ENCODE assay signal across 8 cellular contexts in genomic region chr16:56932588-56933265, GRCh38. TPM values are rescaled to one million over a fixed set of nuclear protein-coding genes. Genes with fewer than 3 reads are reported as not detected.
DNase-seq lines count a peak whose midpoint lies in the region; ATAC-seq and TF ChIP-seq lines count a peak whose summit lies in the region.

No MANE protein-coding gene starts in this region.

- ATAC-seq in GM23338, result peak; percentile 12
- ATAC-seq in lower lobe of right lung, result peak; percentile 82 to 84
- ATAC-seq in stimulated activated memory B cell treated with anti-CD40 and anti-IgM and Interleukin-4, amounts not matched to agents 10 μg/mL and 1 μg/mL and 100 μg/mL, for 72 hours, result peak; percentile 2

- H3K36me3 Mint-ChIP-seq in GM23338 (ENCODE audit: low read depth), result peaks cover 38% of the 10 kb centered on the region
- H3K36me3 Mint-ChIP-seq in activated CD4-positive, alpha-beta T cell treated with anti-CD3 and anti-CD28 coated beads, Interleukin-2, amount 10 ng/mL, durations not matched to agents 7 days and 5 days (ENCODE audit: low read depth), result peaks cover 46% of the 10 kb centered on the region
- H3K36me3 Mint-ChIP-seq in stimulated activated memory B cell treated with anti-CD40 and anti-IgM and Interleukin-4, amounts not matched to agents 10 μg/mL and 1 μg/mL and 100 μg/mL, for 72 hours, result peaks cover 58% of the 10 kb centered on the region

- H3F3A ChIP-seq in GM23338 (replicated peaks; ENCODE audit: low read depth), result no peaks in the 10 kb centered on the region

- peak overlapping the region; percentile 85 for H3K27ac Mint-ChIP-seq in GM23338
- H3K27ac Mint-ChIP-seq in activated CD4-positive, alpha-beta T cell treated with anti-CD3 and anti-CD28 coated beads, Interleukin-2, amount 10 ng/mL, durations not matched to agents 7 days and 5 days, result peak overlapping the region; percentile 99
- peak overlapping the region; percentile 99 for H3K27ac Mint-ChIP-seq in stimulated activated memory B cell treated with anti-CD40 and anti-IgM and Interleukin-4, amounts not matched to agents 10 μg/mL and 1 μg/mL and 100 μg/mL, for 72 hours

- H3K4me3 ChIP-seq in GM23338 (peak overlapping the region; percentile 98), lower lobe of right lung (peak overlapping the region; percentile 99)
- peak overlapping the region; percentile 99 for H3K4me3 ChIP-seq in effector memory CD4-positive, alpha-beta T cell (ENCODE audit: insufficient read depth, low read depth, low read length, poor library complexity, severe bottlenecking)

- peaks cover 42% of the 10 kb centered on the region for H3K79me2 ChIP-seq in GM23338 (replicated peaks; ENCODE audit: insufficient read depth)

- H3K4me3 Mint-ChIP-seq in GM23338, result peak overlapping the region; percentile 94
- peak overlapping the region; percentile 99 for H3K4me3 Mint-ChIP-seq in activated CD4-positive, alpha-beta T cell treated with anti-CD3 and anti-CD28 coated beads, Interleukin-2, amount 10 ng/mL, durations not matched to agents 7 days and 5 days
- peak overlapping the region; percentile 99 for H3K4me3 Mint-ChIP-seq in stimulated activated memory B cell treated with anti-CD40 and anti-IgM and Interleukin-4, amounts not matched to agents 10 μg/mL and 1 μg/mL and 100 μg/mL, for 72 hours

- H3K36me3 ChIP-seq in GM23338 (ENCODE audit: insufficient read depth) (peaks cover 29% of the 10 kb centered on the region), lower lobe of right lung (peaks cover 43% of the 10 kb centered on the region)
- peaks cover 14% of the 10 kb centered on the region for H3K36me3 ChIP-seq in effector memory CD4-positive, alpha-beta T cell (ENCODE audit: control insufficient read depth, insufficient read depth, low read length)

- H3K9me3 ChIP-seq in effector memory CD4-positive, alpha-beta T cell (ENCODE audit: control insufficient read depth, low read length), result no peaks in the 10 kb centered on the region
- H3K9me3 ChIP-seq in lower lobe of right lung, result no peaks in the 10 kb centered on the region

- peak overlapping the region; percentile 99 for H3K4me2 ChIP-seq in GM23338

- H3K27me3 Mint-ChIP-seq in GM23338 (ENCODE audit: insufficient read depth, low read depth, poor library complexity), result peaks cover 7% of the 10 kb centered on the region
- H3K27me3 Mint-ChIP-seq in activated CD4-positive, alpha-beta T cell treated with anti-CD3 and anti-CD28 coated beads, Interleukin-2, amount 10 ng/mL, durations not matched to agents 7 days and 5 days, result no peaks in the 10 kb centered on the region
- no peaks in the 10 kb centered on the region for H3K27me3 Mint-ChIP-seq in stimulated activated memory B cell treated with anti-CD40 and anti-IgM and Interleukin-4, amounts not matched to agents 10 μg/mL and 1 μg/mL and 100 μg/mL, for 72 hours

- no peaks in the 10 kb centered on the region for H3K27me3 ChIP-seq in GM23338 (ENCODE audit: insufficient read depth)
- H3K27me3 ChIP-seq in effector memory CD4-positive, alpha-beta T cell (replicated peaks; ENCODE audit: control insufficient read depth, insufficient read depth, low read length, poor library complexity, severe bottlenecking), result no peaks in the 10 kb centered on the region
- no peaks in the 10 kb centered on the region for H3K27me3 ChIP-seq in lower lobe of right lung (ENCODE audit: low read depth)

- 0 out of 3 replicates have a peak, but pooled peaks cover 2% of the 10 kb centered on the region for H3K9me3 Mint-ChIP-seq in GM23338
- no peaks in the 10 kb centered on the region for H3K9me3 Mint-ChIP-seq in activated CD4-positive, alpha-beta T cell treated with anti-CD3 and anti-CD28 coated beads, Interleukin-2, amount 10 ng/mL, durations not matched to agents 7 days and 5 days
- no peaks in the 10 kb centered on the region for H3K9me3 Mint-ChIP-seq in stimulated activated memory B cell treated with anti-CD40 and anti-IgM and Interleukin-4, amounts not matched to agents 10 μg/mL and 1 μg/mL and 100 μg/mL, for 72 hours

- no peak overlapping the region for H2AFZ ChIP-seq in GM23338

- intact Hi-C loops in lower lobe of right lung (cut with DNase I), result no loop called here

- no peak for TF ChIP-seq CTCF in GM23338 (conservative IDR thresholded peaks at IDR 0.05; ENCODE audit: low read depth in 2 of 2)
- TF ChIP-seq CTCF in lower lobe of right lung (IDR thresholded peaks at IDR 0.05), result no peak

- H4K20me1 ChIP-seq in GM23338 (replicated peaks; ENCODE audit: insufficient read depth), result peaks cover 17% of the 10 kb centered on the region; the same call in 1 of the 2 replicates

- DNase-seq in COR-L47 (lab: John Stamatoyannopoulos, UW) (peak; percentile 39), GM23338 (ENCODE audit: low spot score) (peak; percentile 37), NCI-H2227 treated with DMSO at 0.1 percent for 48 hours (lab: John Stamatoyannopoulos, UW) (peak; percentile 36), lower lobe of right lung (peak; percentile 92), OCI-M2 (lab: John Stamatoyannopoulos, UW; ENCODE audit: unreplicated experiment) (no peak)
- DNase-seq in activated CD4-positive, alpha-beta T cell treated with anti-CD3 and anti-CD28 coated beads, Interleukin-2, amount 10 ng/mL, durations not matched to agents 7 days and 5 days, result peak; percentile 49
- DNase-seq in effector memory CD4-positive, alpha-beta T cell, result peak in 1 of 3 donors; percentile 23

- CTCF ChIA-PET in activated CD4-positive, alpha-beta T cell treated with anti-CD3 and anti-CD28 coated beads, Interleukin-2, amount 10 ng/mL, durations not matched to agents 7 days and 5 days (lab: Charles Lee), result interaction anchor here (1.3 to 1.8 kb wide), 3 partner anchors 9 to 33 kb away, joined by 4 to 7 read pairs (median 6); no protein-coding TSS in a partner anchor

- POLR2A ChIA-PET in activated CD4-positive, alpha-beta T cell treated with anti-CD3 and anti-CD28 coated beads, Interleukin-2, amount 10 ng/mL, durations not matched to agents 7 days and 5 days (lab: Charles Lee), result interaction anchor here (1.1 kb wide), 1 partner anchor 11 kb away, joined by 3 read pairs; no protein-coding TSS in a partner anchor

- H3K4me1 Mint-ChIP-seq in GM23338, result peaks cover 19% of the 10 kb centered on the region; the same call in 2 of the 3 replicates
- peaks cover 44% of the 10 kb centered on the region for H3K4me1 Mint-ChIP-seq in activated CD4-positive, alpha-beta T cell treated with anti-CD3 and anti-CD28 coated beads, Interleukin-2, amount 10 ng/mL, durations not matched to agents 7 days and 5 days
- H3K4me1 Mint-ChIP-seq in stimulated activated memory B cell treated with anti-CD40 and anti-IgM and Interleukin-4, amounts not matched to agents 10 μg/mL and 1 μg/mL and 100 μg/mL, for 72 hours, result peaks cover 46% of the 10 kb centered on the region

- H3K27ac ChIP-seq in GM23338 (ENCODE audit: low read depth) (no peak overlapping the region; the same call in 1 of the 2 replicates), lower lobe of right lung (peak overlapping the region; percentile 100)
- H3K27ac ChIP-seq in effector memory CD4-positive, alpha-beta T cell (ENCODE audit: insufficient read depth, low read length, poor library complexity, severe bottlenecking), result peak overlapping the region; percentile 90

- H3K4me1 ChIP-seq in GM23338 (ENCODE audit: insufficient read depth), result peaks cover 16% of the 10 kb centered on the region
- peaks cover 23% of the 10 kb centered on the region for H3K4me1 ChIP-seq in effector memory CD4-positive, alpha-beta T cell (ENCODE audit: control insufficient read depth, insufficient read depth, low read length, poor library complexity, severe bottlenecking)
- peaks cover 58% of the 10 kb centered on the region for H3K4me1 ChIP-seq in lower lobe of right lung

- no peaks in the 10 kb centered on the region for H3K9me2 ChIP-seq in GM23338 (ENCODE audit: insufficient read depth)

TF ChIP-seq in GM23338, 12 proteins besides CTCF, POLR2A, EP300 and RAD21 (continues in another document):
- TF ChIP-seq EZH2phosphoT487 (IDR thresholded peaks at IDR 0.05; ENCODE audit: unreplicated experiment) (no peak), POLR2AphosphoS5 (IDR thresholded peaks at IDR 0.05; ENCODE audit: low read depth) (no peak), EZH2 (IDR thresholded peaks at IDR 0.05; ENCODE audit: low read depth, unreplicated experiment) (no peak)

RNA-seq across cellular contexts. Expression of gene HERPUD1, which starts 0.8 kb away (rescaled TPM):
- total RNA-seq in GM23338 (2014; rRNA removed; shearing (Covaris generic)), result 42.7 and 44.1 TPM in 2 replicates
- polyA plus RNA-seq in GM23338 (2016; fragmentation: Nextera tagmentation; extraction: Ambion mirVana), result 33.6 and 41.1 TPM in 2 replicates
- total RNA-seq in activated CD4-positive, alpha-beta T cell treated with anti-CD3 and anti-CD28 coated beads, Interleukin-2, amount 10 ng/mL, durations not matched to agents 7 days and 5 days, result 100 to 1,000 TPM in 1 of 2 experiments, 10 to 100 TPM in 1; 81.3 to 113 TPM
- total RNA-seq in lower lobe of right lung, result 174 TPM

RNA-seq across cellular contexts. Expression of gene CETP, which starts 29.0 kb away (rescaled TPM):
- total RNA-seq in GM23338 (2014; rRNA removed; shearing (Covaris generic)), result not detected in 2 replicates
- polyA plus RNA-seq in GM23338 (2016; fragmentation: Nextera tagmentation; extraction: Ambion mirVana), result 0.12 TPM in 1 of 2 replicates, not detected in the other
- total RNA-seq in activated CD4-positive, alpha-beta T cell treated with anti-CD3 and anti-CD28 coated beads, Interleukin-2, amount 10 ng/mL, durations not matched to agents 7 days and 5 days, result not detected
- total RNA-seq in lower lobe of right lung, result 1.1 TPM

RNA-seq across cellular contexts. Expression of gene NLRC5, which starts 56.6 kb away (rescaled TPM):
- 3.9 and 8.1 TPM in 2 replicates for total RNA-seq in GM23338 (2014; rRNA removed; shearing (Covaris generic))
- polyA plus RNA-seq in GM23338 (2016; fragmentation: Nextera tagmentation; extraction: Ambion mirVana), result 1.4 and 2.3 TPM in 2 replicates
- total RNA-seq in activated CD4-positive, alpha-beta T cell treated with anti-CD3 and anti-CD28 coated beads, Interleukin-2, amount 10 ng/mL, durations not matched to agents 7 days and 5 days, result 100 to 1,000 TPM; 428 to 468 TPM
- total RNA-seq in lower lobe of right lung, result 47.5 TPM

Comparison
In these comparisons a context has a peak if more than half of its experiments do, and no peak if none do; other contexts are left out.
1. ATAC-seq: peak in every context shown above with its lines; median percentile 83 in lower lobe of right lung; 12 in GM23338; 2 in stimulated activated memory B cell treated with anti-CD40 and anti-IgM and Interleukin-4, amounts not matched to agents 10 μg/mL and 1 μg/mL and 100 μg/mL, for 72 hours.